Comparison of ENCODE assay signal across 15 cellular contexts in the genomic region with DNA sequence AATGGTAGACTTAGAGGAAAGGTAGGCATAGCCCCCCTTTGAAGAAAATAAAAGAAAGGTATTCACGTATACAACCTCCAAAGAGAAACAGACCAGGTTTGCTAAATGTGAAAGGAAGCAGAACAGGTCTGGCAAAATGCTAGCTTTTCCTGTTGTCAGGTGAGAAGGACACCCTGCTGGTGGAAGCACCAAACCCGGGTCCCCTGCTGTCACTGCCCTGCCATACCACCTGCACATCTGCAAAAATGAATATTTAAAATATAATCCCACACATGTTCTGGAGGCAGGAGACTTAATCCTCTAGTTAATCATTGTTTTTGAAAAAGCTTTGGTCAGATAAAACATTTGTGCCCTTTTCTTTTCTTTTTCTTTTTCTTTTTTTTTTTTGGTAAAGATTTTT. TPM values are rescaled to one million over a fixed set of nuclear protein-coding genes. Genes with fewer than 3 reads are reported as not detected.
"Had no signal": no experiment of that assay in that cellular context is flagged by ENCODE, and none has a peak within 500 bp of the region (broad histone marks: within the 10 kb centered on the region; RNA-seq: fewer than 3 reads in every experiment).

No MANE protein-coding gene starts in this region.

- H3K36me3 ChIP-seq: adrenal gland, cardiac muscle cell, gastroesophageal sphincter, heart right ventricle, pancreas, sigmoid colon, spleen, upper lobe of left lung had no signal

- H3K27ac Mint-ChIP-seq: activated naive CD4-positive, alpha-beta T cell treated with anti-CD3 and anti-CD28 coated beads, Interleukin-2, amount 50 U/mL, for 24 hours; stimulated activated naive CD8-positive, alpha-beta T cell treated with anti-CD3 and anti-CD28 coated beads, Interleukin-15, Interleukin-2, amounts not matched to agents 100 ng/mL and 50 ng/mL, for 24 hours had no signal

- H3K9me3 ChIP-seq: adrenal gland, gastroesophageal sphincter, heart right ventricle, pancreas, sigmoid colon, spleen, upper lobe of left lung had no signal

- H3K27me3 ChIP-seq: cardiac muscle cell, gastroesophageal sphincter, pancreas, sigmoid colon, upper lobe of left lung had no signal

- ATAC-seq: gastroesophageal sphincter, heart right ventricle, left lobe of liver, pancreas had no signal

- H3K36me3 Mint-ChIP-seq: activated naive CD4-positive, alpha-beta T cell treated with anti-CD3 and anti-CD28 coated beads, Interleukin-2, amount 50 U/mL, for 24 hours had no signal

- H3K4me3 Mint-ChIP-seq: activated naive CD4-positive, alpha-beta T cell treated with anti-CD3 and anti-CD28 coated beads, Interleukin-2, amount 50 U/mL, for 24 hours; stimulated activated naive CD8-positive, alpha-beta T cell treated with anti-CD3 and anti-CD28 coated beads, Interleukin-15, Interleukin-2, amounts not matched to agents 100 ng/mL and 50 ng/mL, for 24 hours had no signal

- H3K27me3 Mint-ChIP-seq: activated naive CD4-positive, alpha-beta T cell treated with anti-CD3 and anti-CD28 coated beads, Interleukin-2, amount 50 U/mL, for 24 hours had no signal

- H3K4me1 ChIP-seq: adrenal gland, gastroesophageal sphincter, heart right ventricle, pancreas, sigmoid colon, spleen, upper lobe of left lung had no signal

- DNase-seq: activated T-cell treated with anti-CD3 and anti-CD28 coated beads, Interleukin-2, amount 50 U/mL, for 1 hour; adrenal gland; dorsolateral prefrontal cortex; heart right ventricle; pancreas; sigmoid colon; spleen; upper lobe of left lung had no signal

- H3K4me3 ChIP-seq: adrenal gland, cardiac muscle cell, dorsolateral prefrontal cortex, gastroesophageal sphincter, heart right ventricle, pancreas, sigmoid colon, spleen, upper lobe of left lung had no signal

- H3K27ac ChIP-seq: adrenal gland, cardiac muscle cell, dorsolateral prefrontal cortex, gastroesophageal sphincter, heart right ventricle, pancreas, sigmoid colon, spleen, upper lobe of left lung had no signal

- H3K9me3 Mint-ChIP-seq: activated naive CD4-positive, alpha-beta T cell treated with anti-CD3 and anti-CD28 coated beads, Interleukin-2, amount 50 U/mL, for 24 hours had no signal

RNA-seq across cellular contexts. Expression of a gene that starts 48.9 kb away (rescaled TPM):
- total RNA-seq: adrenal gland, cardiac muscle cell, dorsolateral prefrontal cortex, heart right ventricle, left lobe of liver, lung microvascular endothelial cell, sigmoid colon, spleen, temporal lobe, upper lobe of left lung had no signal
